9 cellular contexts compared by ENCODE assay signal in genomic region chr3:23959147-23959900, GRCh38.
DNase-seq lines count a peak whose midpoint lies in the region; ATAC-seq and TF ChIP-seq lines count a peak whose summit lies in the region.
"Had no signal": no experiment of that assay in that cellular context is flagged by ENCODE, and none has a peak within 500 bp of the region (broad histone marks: within the 10 kb centered on the region; RNA-seq: fewer than 3 reads in every experiment).

No MANE protein-coding gene starts in this region.

- no peaks in the 10 kb centered on the region; the same call in 1 of the 2 replicates for H3K4me1 ChIP-seq in HEK293 (ENCODE audit: control insufficient read depth, insufficient read depth, low read length)
- peaks cover 17% of the 10 kb centered on the region for H3K4me1 ChIP-seq in adipocyte (ENCODE audit: control insufficient read depth, insufficient read depth, low read length)

- POLR2A ChIA-PET in HEK293 (lab: Yijun Ruan, JAX), result interaction anchor here (0.6 to 2.6 kb wide), 2 partner anchors 43 to 131 kb away, joined by 6 to 13 read pairs; partner anchors contain the start of genes NKIRAS1 and RPL15

- CTCF ChIA-PET in HEK293 (lab: Yijun Ruan, JAX), result no interaction called here

- no peak overlapping the region for H3K9ac ChIP-seq in adipocyte (ENCODE audit: low read length)

- no peak for ATAC-seq in GM19035 (IDR thresholded peaks at IDR 0.05; ENCODE audit: unreplicated experiment)
- ATAC-seq in HG03135 (IDR thresholded peaks at IDR 0.05; ENCODE audit: unreplicated experiment), result no peak
- ATAC-seq in HG02852 (IDR thresholded peaks at IDR 0.05; ENCODE audit: unreplicated experiment), result no peak

- TF ChIP-seq CTCF in HEK293 (tag by site-specific recombination; IDR thresholded peaks at IDR 0.05), result no peak

- no peaks in the 10 kb centered on the region for H3K27me3 ChIP-seq in adipocyte (replicated peaks; ENCODE audit: control insufficient read depth, insufficient read depth, low read length)

- H3K4me3 ChIP-seq in HEK293 (ENCODE audit: low read depth, low read length) (no peak overlapping the region), adipocyte (ENCODE audit: low read length) (no peak overlapping the region)

- H3K36me3 ChIP-seq in HEK293 (ENCODE audit: control insufficient read depth in 2 of 2, insufficient read depth in 1 of 2, low read length in 2 of 2), result peaks cover 10 to 48% of the 10 kb centered on the region in 2 experiments; a peak in 2 of 3 replicates
- H3K36me3 ChIP-seq in adipocyte (ENCODE audit: control insufficient read depth, insufficient read depth, low read length, severe bottlenecking), result peaks cover 34% of the 10 kb centered on the region

- peak; percentile 67 for DNase-seq in AG08395 (ENCODE audit: low spot score)
- DNase-seq in adipocyte (ENCODE audit: low read depth), result peak; percentile 76
- peak; percentile 87 for DNase-seq in kidney tubule cell (ENCODE audit: low spot score)
- DNase-seq in NCI-H2171 treated with DMSO at 0.1 percent for 48 hours (lab: John Stamatoyannopoulos, UW), result no peak
- DNase-seq: erythroblast had no signal

- no peak overlapping the region for H3K27ac ChIP-seq in HEK293 (ENCODE audit: extremely low read depth, low read depth, low read length)

- no peaks in the 10 kb centered on the region for H3K9me3 ChIP-seq in HEK293 (ENCODE audit: control insufficient read depth, insufficient read depth, low read depth, low read length)
- no peaks in the 10 kb centered on the region for H3K9me3 ChIP-seq in adipocyte (ENCODE audit: control insufficient read depth, low read length)

TF ChIP-seq in HEK293, 187 proteins besides CTCF, POLR2A, EP300 and RAD21 (continues in another document):
- peak; percentile 8; the same call in 1 of the 2 replicates for TF ChIP-seq ZFP37 (tag by site-specific recombination; IDR thresholded peaks at IDR 0.05)
- TF ChIP-seq ZNF48 (tag by site-specific recombination; IDR thresholded peaks at IDR 0.05), result no peak
- TF ChIP-seq ZNF600 (tag by site-specific recombination; IDR thresholded peaks at IDR 0.05), result peak; percentile 94
- no peak for TF ChIP-seq TCF7L2 (IDR thresholded peaks at IDR 0.05; ENCODE audit: borderline replicate concordance, low read depth, low read length)
- no peak for TF ChIP-seq MEIS1 (CRISPR knock-in tag; IDR thresholded peaks at IDR 0.05; ENCODE audit: borderline replicate concordance)
- TF ChIP-seq HOXA7 (CRISPR knock-in tag; IDR thresholded peaks at IDR 0.05; ENCODE audit: borderline replicate concordance), result no peak
- TF ChIP-seq GFI1B (tag by site-specific recombination; IDR thresholded peaks at IDR 0.05), result 0 out of 2 replicates have a peak, but pooled peaks have one; percentile 49
- TF ChIP-seq WT1 (tag by site-specific recombination; IDR thresholded peaks at IDR 0.05), result peak; percentile 66
- 0 out of 2 replicates have a peak, but pooled peaks have one; percentile 28 for TF ChIP-seq ZNF24 (tag by site-specific recombination; IDR thresholded peaks at IDR 0.05)
- 0 out of 2 replicates have a peak, but pooled peaks have one; percentile 16 for TF ChIP-seq ZNF2 (tag by site-specific recombination; IDR thresholded peaks at IDR 0.05)
- TF ChIP-seq OSR2 (tag by site-specific recombination; IDR thresholded peaks at IDR 0.05), result 0 out of 2 replicates have a peak, but pooled peaks have one; percentile 11
- 0 out of 2 replicates have a peak, but pooled peaks have one; percentile 3 for TF ChIP-seq GLI2 (tag by site-specific recombination; IDR thresholded peaks at IDR 0.05; ENCODE audit: borderline replicate concordance, low read depth)
- TF ChIP-seq ZNF621 (tag by site-specific recombination; IDR thresholded peaks at IDR 0.05), result no peak
- TF ChIP-seq ZNF18 (tag by site-specific recombination; IDR thresholded peaks at IDR 0.05), result no peak
- TF ChIP-seq ZNF214 (tag by site-specific recombination; IDR thresholded peaks at IDR 0.05; ENCODE audit: borderline replicate concordance), result no peak
- TF ChIP-seq HIC1 (tag by site-specific recombination; IDR thresholded peaks at IDR 0.05), result peak; percentile 8; the same call in 1 of the 2 replicates
- TF ChIP-seq ELK4 (IDR thresholded peaks at IDR 0.05; ENCODE audit: borderline replicate concordance, low read depth, low read length), result no peak
- TF ChIP-seq INSM2 (tag by site-specific recombination; IDR thresholded peaks at IDR 0.05), result peak; percentile 49
- peak; percentile 52 for TF ChIP-seq PRDM6 (tag by site-specific recombination; IDR thresholded peaks at IDR 0.05)
- peak; percentile 73 for TF ChIP-seq ZEB2 (tag by site-specific recombination; IDR thresholded peaks at IDR 0.05)
- TF ChIP-seq ZNF362 (tag by site-specific recombination; IDR thresholded peaks at IDR 0.05), result peak; percentile 40; the same call in 1 of the 2 replicates
- no peak for TF ChIP-seq ZNF184 (tag by site-specific recombination; IDR thresholded peaks at IDR 0.05)
